Comparison of ENCODE assay signal across 7 cellular contexts in the genomic region with DNA sequence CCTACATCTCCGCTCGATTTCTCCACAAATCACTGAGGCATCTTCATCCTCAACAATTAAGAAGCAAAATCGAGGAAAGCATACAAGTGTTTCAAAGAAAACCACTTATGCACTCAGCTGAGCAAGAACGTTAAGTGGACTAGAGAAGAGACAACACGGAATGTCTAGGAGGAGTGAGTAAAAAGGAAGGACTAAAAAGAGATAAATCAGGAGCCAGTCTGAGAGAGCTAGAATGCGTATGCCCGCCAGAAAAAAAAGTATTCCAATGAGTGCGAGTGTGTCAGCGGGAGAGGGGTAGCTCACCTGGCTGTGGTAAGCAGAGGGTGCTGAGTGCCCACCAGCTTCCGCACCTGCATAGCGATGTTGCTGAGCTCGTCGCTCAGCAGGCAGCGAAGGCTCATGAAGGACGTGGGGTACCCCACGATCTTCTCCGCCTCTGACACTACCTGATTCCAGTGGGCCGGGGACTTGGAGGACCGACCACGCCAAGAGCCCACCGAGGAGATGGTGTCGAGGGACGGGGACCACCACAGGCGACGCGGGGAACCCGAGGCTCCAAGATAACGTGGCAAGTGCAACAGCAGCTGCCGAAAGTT. TPM values are rescaled to one million over a fixed set of nuclear protein-coding genes. Genes with fewer than 3 reads are reported as not detected.
A peak's percentile ranks its signal among the peaks of the same experiment; 100 is the strongest.
DNase-seq lines count a peak whose midpoint lies in the region; ATAC-seq, FAIRE-seq and TF ChIP-seq lines count a peak whose summit lies in the region.

No MANE protein-coding gene starts in this region.

- no peaks in the 10 kb centered on the region for H3K27me3 ChIP-seq in SU-DHL-6 (ENCODE audit: low read length)
- H3K27me3 ChIP-seq in left lung = no peaks in the 10 kb centered on the region

- TF ChIP-seq CTCF in SU-DHL-6 (IDR thresholded peaks at IDR 0.05; ENCODE audit: insufficient read depth, low read length, poor library complexity, severe bottlenecking) (no peak), left lung (IDR thresholded peaks at IDR 0.05) (no peak)

- H3K9ac ChIP-seq in SU-DHL-6 (ENCODE audit: low read length) = peak overlapping the region; percentile 76

- H3K9me3 ChIP-seq in SU-DHL-6 (ENCODE audit: insufficient read depth, low read length) (no peaks in the 10 kb centered on the region), left lung (no peaks in the 10 kb centered on the region)

- H3K4me3 Mint-ChIP-seq in central memory CD8-positive, alpha-beta T cell = peak overlapping the region; percentile 96

- H3K9me2 ChIP-seq in SU-DHL-6 (replicated peaks; ENCODE audit: insufficient read depth, low read length) = no peaks in the 10 kb centered on the region

- intact Hi-C loops in left lung (cut with DNase I) = no loop called here

- H4K20me1 ChIP-seq in SU-DHL-6 (ENCODE audit: low read depth, low read length) = no peaks in the 10 kb centered on the region

- peak overlapping the region; percentile 84 for H2AFZ ChIP-seq in SU-DHL-6 (ENCODE audit: low read depth, low read length, severe bottlenecking)

- H3K4me2 ChIP-seq in SU-DHL-6 (ENCODE audit: low read depth, low read length, poor library complexity, severe bottlenecking) = peak overlapping the region; percentile 96

- peaks cover 23% of the 10 kb centered on the region for H3K4me1 Mint-ChIP-seq in central memory CD8-positive, alpha-beta T cell

- ATAC-seq in GM21447 (IDR thresholded peaks at IDR 0.05; ENCODE audit: unreplicated experiment) = peak; percentile 26
- ATAC-seq in central memory CD8-positive, alpha-beta T cell (replicated peaks; ENCODE audit: extremely low read depth, poor library complexity, severe bottlenecking) = peak; percentile 30
- peak; percentile 18 for ATAC-seq in left lung
- peak; percentile 19 for ATAC-seq in stimulated activated naive CD8-positive, alpha-beta T cell treated with anti-CD3 and anti-CD28 coated beads, Interleukin-15, Interleukin-2, amounts not matched to agents 100 U/mL and 50 U/mL, for 24 hours

- H3K27ac ChIP-seq in SU-DHL-6 (ENCODE audit: low read depth, low read length) (peak overlapping the region; percentile 85), left lung (peak overlapping the region; percentile 90 to 97)

- DNase-seq in GM03348 (ENCODE audit: low spot score) (peak; percentile 36), HTR-8/SVneo (ENCODE audit: insufficient read length, low spot score) (peak; percentile 14), left lung (peak in 1 of 2 donors; percentile 41)
- no peak for DNase-seq in central memory CD8-positive, alpha-beta T cell (ENCODE audit: low spot score in 2 of 2)
- peak; percentile 38 for DNase-seq in stimulated activated naive CD8-positive, alpha-beta T cell treated with anti-CD3 and anti-CD28 coated beads, Interleukin-15, Interleukin-2, amounts not matched to agents 100 U/mL and 50 U/mL, for 24 hours

- peak overlapping the region; percentile 80 for H3K4me3 ChIP-seq in SU-DHL-6 (ENCODE audit: insufficient read depth, low read length, poor library complexity, severe bottlenecking)
- H3K4me3 ChIP-seq in left lung = peak overlapping the region; percentile 86 to 93

- no peaks in the 10 kb centered on the region for H3K36me3 ChIP-seq in SU-DHL-6 (ENCODE audit: low read length)
- no peaks in the 10 kb centered on the region for H3K36me3 ChIP-seq in left lung

- H3F3A ChIP-seq in SU-DHL-6 (ENCODE audit: insufficient read depth) = peaks cover 18% of the 10 kb centered on the region

- H3K4me1 ChIP-seq in left lung = peaks cover 0 to 12% of the 10 kb centered on the region in 2 donors

- peaks cover 5% of the 10 kb centered on the region for H3K36me3 Mint-ChIP-seq in central memory CD8-positive, alpha-beta T cell (ENCODE audit: insufficient read depth)

- H3K79me2 ChIP-seq in SU-DHL-6 (ENCODE audit: insufficient read depth, low read length) = peaks cover 41% of the 10 kb centered on the region

- FAIRE-seq in HTR-8/SVneo (lab: Jason Lieb, UNC) = no peak

- no peaks in the 10 kb centered on the region for H3K27me3 Mint-ChIP-seq in central memory CD8-positive, alpha-beta T cell

- peak overlapping the region; percentile 95 for H3K27ac Mint-ChIP-seq in central memory CD8-positive, alpha-beta T cell (ENCODE audit: low read depth)

- no peaks in the 10 kb centered on the region for H3K9me3 Mint-ChIP-seq in central memory CD8-positive, alpha-beta T cell

RNA-seq across cellular contexts. Expression of a gene that starts 0.6 kb away (rescaled TPM):
- 10 to 100 TPM; 19.2 to 20.6 TPM for total RNA-seq in left lung

RNA-seq across cellular contexts. Expression of a gene that starts 31.1 kb away (rescaled TPM):
- total RNA-seq in left lung = 10 to 100 TPM in 1 of 2 donors, 1 to 10 TPM in 1; 6.5 to 11.1 TPM

Comparison
In these comparisons a context has a peak if more than half of its experiments do, and no peak if none do; other contexts are left out.
1. DNase-seq: peak in GM03348 (single experiment), HTR-8/SVneo (single experiment) and stimulated activated naive CD8-positive, alpha-beta T cell treated with anti-CD3 and anti-CD28 coated beads, Interleukin-15, Interleukin-2, amounts not matched to agents 100 U/mL and 50 U/mL, for 24 hours (single experiment); none in central memory CD8-positive, alpha-beta T cell (0 of 2).
2. Peak in every context shown above with its lines, with median percentiles within 50 percentile points of each other: ATAC-seq.